Comparison of ENCODE assay signal across 1 cellular context in the genomic region with DNA sequence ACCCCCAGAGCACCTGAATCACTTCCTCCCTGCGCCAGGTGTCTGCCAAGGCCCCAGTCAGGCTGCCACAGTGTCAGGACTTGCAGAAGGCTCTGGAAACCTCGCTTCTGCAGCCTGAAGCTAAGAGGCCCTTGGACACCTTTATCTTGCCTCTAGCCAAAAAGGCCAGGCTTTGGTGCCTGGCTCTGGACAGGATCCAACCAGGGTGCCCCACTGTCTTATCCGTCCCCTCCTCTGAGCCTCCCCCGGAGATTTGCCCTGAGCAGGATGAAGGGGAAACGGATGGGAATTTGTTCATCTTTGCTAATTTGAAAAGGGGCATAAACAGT.
TF ChIP-seq lines count a peak whose summit lies in the region.

No MANE protein-coding gene starts in this region.

TF ChIP-seq in H1, 55 proteins besides CTCF, POLR2A, EP300 and RAD21 (continued from another document):
- TF ChIP-seq TBP (IDR thresholded peaks at IDR 0.05; ENCODE audit: low read depth, low read length) (no peak), TEAD4 (IDR thresholded peaks at IDR 0.05; ENCODE audit: low read depth, low read length) (no peak), RBBP5 (IDR thresholded peaks at IDR 0.05; ENCODE audit: borderline replicate concordance, low read depth, low read length) (no peak), FOSL1 (IDR thresholded peaks at IDR 0.05; ENCODE audit: insufficient read depth, low read depth, low read length) (no peak), SP2 (IDR thresholded peaks at IDR 0.05; ENCODE audit: low read length) (no peak), KDM1A (IDR thresholded peaks at IDR 0.05; ENCODE audit: borderline replicate concordance, low read length) (no peak), PHF8 (conservative IDR thresholded peaks at IDR 0.05; ENCODE audit: low read depth, low read length) (no peak), TAF7 (optimal IDR thresholded peaks at IDR 0.05; ENCODE audit: borderline replicate concordance, low read depth, low read length) (no peak), SIX5 (IDR thresholded peaks at IDR 0.05; ENCODE audit: low read depth, low read length) (no peak), NRF1 (IDR thresholded peaks at IDR 0.05; ENCODE audit: low read depth, low read length) (no peak), BCL11A (IDR thresholded peaks at IDR 0.05; ENCODE audit: low read depth in 2 of 2, low read length in 2 of 2) (no peak)
